19 cellular contexts compared by ENCODE assay signal in genomic region chr11:61172888-61173287, GRCh38. TPM values are rescaled to one million over a fixed set of nuclear protein-coding genes. Genes with fewer than 3 reads are reported as not detected.
"Had no signal": no experiment of that assay in that cellular context is flagged by ENCODE, and none has a peak within 500 bp of the region (broad histone marks: within the 10 kb centered on the region; RNA-seq: fewer than 3 reads in every experiment).

No MANE protein-coding gene starts in this region.

- ATAC-seq: mucosa of descending colon had no signal

- H3K9me3 Mint-ChIP-seq: type B pancreatic cell had no signal

- H3K4me1 ChIP-seq: testis had no signal

- H3K4me1 Mint-ChIP-seq: brain had no signal

- FAIRE-seq: colon, frontal cortex, keratinocyte had no signal

- H3K4me3 ChIP-seq: left lung, mucosa of descending colon, testis had no signal

- H3K27ac Mint-ChIP-seq: activated naive CD8-positive, alpha-beta T cell treated with anti-CD3 and anti-CD28 coated beads, Interleukin-2, amount 10 ng/mL, durations not matched to agents 7 days and 5 days; brain; T-helper 1 cell treated with Interleukin-12 subunit alpha and Interleukin-12 subunit beta and Interleukin-4 antibody, amounts not matched to agents 30 μg/mL and 1 μg/mL, for 36 hours; type B pancreatic cell had no signal

- H3K9me3 ChIP-seq: mucosa of descending colon, testis had no signal

- H3K36me3 ChIP-seq: left lung, WERI-Rb-1 had no signal

- H3K4me3 Mint-ChIP-seq: activated naive CD8-positive, alpha-beta T cell treated with anti-CD3 and anti-CD28 coated beads, Interleukin-2, amount 10 ng/mL, durations not matched to agents 7 days and 5 days; brain; T-helper 1 cell treated with Interleukin-12 subunit alpha and Interleukin-12 subunit beta and Interleukin-4 antibody, amounts not matched to agents 30 μg/mL and 1 μg/mL, for 36 hours; type B pancreatic cell had no signal

- H3K27me3 ChIP-seq: testis had no signal

- DNase-seq: activated CD4-positive, alpha-beta T cell treated with anti-CD3 and anti-CD28 coated beads, Interleukin-2, amount 50 U/mL, for 4 hours; activated gamma-delta T cell treated with Interleukin-2 at 50 U/mL for 16 hours; activated naive CD8-positive, alpha-beta T cell treated with anti-CD3 and anti-CD28 coated beads, Interleukin-2, amount 10 ng/mL, durations not matched to agents 7 days and 5 days; caudate nucleus; erythroblast; left lung; mucosa of descending colon; naive B cell; nucleus accumbens; retina; stimulated activated CD4-positive, alpha-beta T cell treated with anti-CD3 and anti-CD28 coated beads, Interleukin-2, amount 100 ng/mL, for 24 hours; testis had no signal

- H3K27ac ChIP-seq: testis, WERI-Rb-1 had no signal

RNA-seq across cellular contexts. Expression of gene PGA3, which starts 30.4 kb away (rescaled TPM):
- total RNA-seq: activated naive CD8-positive, alpha-beta T cell treated with anti-CD3 and anti-CD28 coated beads, Interleukin-2, amount 10 ng/mL, durations not matched to agents 7 days and 5 days; frontal cortex had no signal
- polyA plus RNA-seq: keratinocyte had no signal

RNA-seq across cellular contexts. Expression of gene PGA4, which starts 49.3 kb away (rescaled TPM):
- total RNA-seq: activated naive CD8-positive, alpha-beta T cell treated with anti-CD3 and anti-CD28 coated beads, Interleukin-2, amount 10 ng/mL, durations not matched to agents 7 days and 5 days had no signal
- polyA plus RNA-seq: keratinocyte had no signal
